Comparison of ENCODE assay signal across 1 cellular context in the genomic region with DNA sequence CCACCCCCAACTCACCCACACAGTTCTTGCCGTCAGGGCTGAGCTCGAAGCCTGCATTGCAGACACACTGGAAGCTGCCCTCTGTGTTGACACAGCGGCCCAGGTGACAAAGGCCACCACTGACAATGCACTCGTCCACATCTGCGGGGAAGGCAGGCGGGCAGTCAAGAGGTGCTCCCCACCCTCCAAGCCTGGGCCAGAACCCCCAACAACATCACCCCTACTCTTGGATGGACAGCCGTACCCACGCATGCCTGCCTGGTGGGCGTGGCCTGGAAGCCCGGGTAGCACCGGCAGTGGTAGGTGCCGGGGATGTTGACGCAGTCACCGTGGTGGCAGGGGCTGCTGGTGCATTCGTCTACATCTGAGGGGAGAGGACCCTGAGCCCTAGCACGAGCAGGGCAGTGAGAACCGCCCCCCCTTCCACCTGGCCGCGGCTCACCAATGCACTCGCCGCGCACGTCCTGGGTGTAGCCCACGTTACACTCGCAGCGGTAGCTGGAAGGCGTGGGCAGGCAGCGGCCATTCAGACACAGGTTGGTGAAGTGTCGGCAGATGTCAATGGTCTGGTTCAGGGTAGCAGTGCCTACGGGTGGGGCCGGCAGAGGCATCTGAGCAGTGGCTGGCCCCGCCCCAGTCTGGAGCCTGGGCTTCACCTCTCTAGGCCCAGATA.
TF ChIP-seq lines count a peak whose summit lies in the region.

No MANE protein-coding gene starts in this region.

TF ChIP-seq in HepG2, 621 proteins besides CTCF, POLR2A, EP300 and RAD21 (continued from another document and continues in another):
- TF ChIP-seq, protein P1, sequence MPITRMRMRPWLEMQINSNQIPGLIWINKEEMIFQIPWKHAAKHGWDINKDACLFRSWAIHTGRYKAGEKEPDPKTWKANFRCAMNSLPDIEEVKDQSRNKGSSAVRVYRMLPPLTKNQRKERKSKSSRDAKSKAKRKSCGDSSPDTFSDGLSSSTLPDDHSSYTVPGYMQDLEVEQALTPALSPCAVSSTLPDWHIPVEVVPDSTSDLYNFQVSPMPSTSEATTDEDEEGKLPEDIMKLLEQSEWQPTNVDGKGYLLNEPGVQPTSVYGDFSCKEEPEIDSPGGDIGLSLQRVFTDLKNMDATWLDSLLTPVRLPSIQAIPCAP (CRISPR knock-in tag; IDR thresholded peaks at IDR 0.05; ENCODE audit: low read depth), result no peak
- no peak; the same call in 1 of the 2 replicates for TF ChIP-seq SALL1 (CRISPR knock-in tag; IDR thresholded peaks at IDR 0.05)
- no peak for TF ChIP-seq HMG20B (CRISPR knock-in tag; conservative IDR thresholded peaks at IDR 0.05)
- TF ChIP-seq ZNF33A (CRISPR knock-in tag; IDR thresholded peaks at IDR 0.05; ENCODE audit: borderline replicate concordance), result no peak
- TF ChIP-seq, protein P2, sequence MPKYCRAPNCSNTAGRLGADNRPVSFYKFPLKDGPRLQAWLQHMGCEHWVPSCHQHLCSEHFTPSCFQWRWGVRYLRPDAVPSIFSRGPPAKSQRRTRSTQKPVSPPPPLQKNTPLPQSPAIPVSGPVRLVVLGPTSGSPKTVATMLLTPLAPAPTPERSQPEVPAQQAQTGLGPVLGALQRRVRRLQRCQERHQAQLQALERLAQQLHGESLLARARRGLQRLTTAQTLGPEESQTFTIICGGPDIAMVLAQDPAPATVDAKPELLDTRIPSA (CRISPR knock-in tag; IDR thresholded peaks at IDR 0.05; ENCODE audit: borderline replicate concordance), result no peak
- TF ChIP-seq, protein P3, sequence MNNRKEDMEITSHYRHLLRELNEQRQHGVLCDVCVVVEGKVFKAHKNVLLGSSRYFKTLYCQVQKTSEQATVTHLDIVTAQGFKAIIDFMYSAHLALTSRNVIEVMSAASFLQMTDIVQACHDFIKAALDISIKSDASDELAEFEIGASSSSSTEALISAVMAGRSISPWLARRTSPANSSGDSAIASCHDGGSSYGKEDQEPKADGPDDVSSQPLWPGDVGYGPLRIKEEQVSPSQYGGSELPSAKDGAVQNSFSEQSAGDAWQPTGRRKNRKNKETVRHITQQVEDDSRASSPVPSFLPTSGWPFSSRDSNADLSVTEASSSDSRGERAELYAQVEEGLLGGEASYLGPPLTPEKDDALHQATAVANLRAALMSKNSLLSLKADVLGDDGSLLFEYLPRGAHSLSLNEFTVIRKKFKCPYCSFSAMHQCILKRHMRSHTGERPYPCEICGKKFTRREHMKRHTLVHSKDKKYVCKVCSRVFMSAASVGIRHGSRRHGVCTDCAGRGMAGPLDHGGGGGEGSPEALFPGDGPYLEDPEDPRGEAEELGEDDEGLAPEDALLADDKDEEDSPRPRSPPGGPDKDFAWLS (CRISPR knock-in tag; IDR thresholded peaks at IDR 0.05; ENCODE audit: borderline replicate concordance), result no peak
- no peak for TF ChIP-seq ZSCAN29 (CRISPR knock-in tag; conservative IDR thresholded peaks at IDR 0.05)
- peak; percentile 53; the same call in 1 of the 2 replicates for TF ChIP-seq ZFX (CRISPR knock-in tag; IDR thresholded peaks at IDR 0.05; ENCODE audit: low read depth)
- TF ChIP-seq ZNF589 (CRISPR knock-in tag; conservative IDR thresholded peaks at IDR 0.05), result no peak
- no peak for TF ChIP-seq MED1 (CRISPR knock-in tag; IDR thresholded peaks at IDR 0.05)
- TF ChIP-seq RAD51 (IDR thresholded peaks at IDR 0.05; ENCODE audit: borderline replicate concordance), result no peak
- TF ChIP-seq CREB1 (IDR thresholded peaks at IDR 0.05), result no peak
- no peak for TF ChIP-seq CREB1 (CRISPR knock-in tag; IDR thresholded peaks at IDR 0.05)
- TF ChIP-seq, protein P4, sequence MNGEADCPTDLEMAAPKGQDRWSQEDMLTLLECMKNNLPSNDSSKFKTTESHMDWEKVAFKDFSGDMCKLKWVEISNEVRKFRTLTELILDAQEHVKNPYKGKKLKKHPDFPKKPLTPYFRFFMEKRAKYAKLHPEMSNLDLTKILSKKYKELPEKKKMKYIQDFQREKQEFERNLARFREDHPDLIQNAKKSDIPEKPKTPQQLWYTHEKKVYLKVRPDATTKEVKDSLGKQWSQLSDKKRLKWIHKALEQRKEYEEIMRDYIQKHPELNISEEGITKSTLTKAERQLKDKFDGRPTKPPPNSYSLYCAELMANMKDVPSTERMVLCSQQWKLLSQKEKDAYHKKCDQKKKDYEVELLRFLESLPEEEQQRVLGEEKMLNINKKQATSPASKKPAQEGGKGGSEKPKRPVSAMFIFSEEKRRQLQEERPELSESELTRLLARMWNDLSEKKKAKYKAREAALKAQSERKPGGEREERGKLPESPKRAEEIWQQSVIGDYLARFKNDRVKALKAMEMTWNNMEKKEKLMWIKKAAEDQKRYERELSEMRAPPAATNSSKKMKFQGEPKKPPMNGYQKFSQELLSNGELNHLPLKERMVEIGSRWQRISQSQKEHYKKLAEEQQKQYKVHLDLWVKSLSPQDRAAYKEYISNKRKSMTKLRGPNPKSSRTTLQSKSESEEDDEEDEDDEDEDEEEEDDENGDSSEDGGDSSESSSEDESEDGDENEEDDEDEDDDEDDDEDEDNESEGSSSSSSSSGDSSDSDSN (CRISPR knock-in tag; IDR thresholded peaks at IDR 0.05), result no peak
- no peak for TF ChIP-seq ZNF563 (CRISPR knock-in tag; IDR thresholded peaks at IDR 0.05)
- TF ChIP-seq, protein P5, sequence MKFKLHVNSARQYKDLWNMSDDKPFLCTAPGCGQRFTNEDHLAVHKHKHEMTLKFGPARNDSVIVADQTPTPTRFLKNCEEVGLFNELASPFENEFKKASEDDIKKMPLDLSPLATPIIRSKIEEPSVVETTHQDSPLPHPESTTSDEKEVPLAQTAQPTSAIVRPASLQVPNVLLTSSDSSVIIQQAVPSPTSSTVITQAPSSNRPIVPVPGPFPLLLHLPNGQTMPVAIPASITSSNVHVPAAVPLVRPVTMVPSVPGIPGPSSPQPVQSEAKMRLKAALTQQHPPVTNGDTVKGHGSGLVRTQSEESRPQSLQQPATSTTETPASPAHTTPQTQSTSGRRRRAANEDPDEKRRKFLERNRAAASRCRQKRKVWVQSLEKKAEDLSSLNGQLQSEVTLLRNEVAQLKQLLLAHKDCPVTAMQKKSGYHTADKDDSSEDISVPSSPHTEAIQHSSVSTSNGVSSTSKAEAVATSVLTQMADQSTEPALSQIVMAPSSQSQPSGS (CRISPR knock-in tag; IDR thresholded peaks at IDR 0.05), result no peak
- no peak for TF ChIP-seq THYN1 (CRISPR knock-in tag; IDR thresholded peaks at IDR 0.05; ENCODE audit: borderline replicate concordance, low read depth)
- no peak for TF ChIP-seq ZNF552 (CRISPR knock-in tag; IDR thresholded peaks at IDR 0.05; ENCODE audit: borderline replicate concordance)
- no peak for TF ChIP-seq ZNF782 (CRISPR knock-in tag; IDR thresholded peaks at IDR 0.05; ENCODE audit: borderline replicate concordance)
- TF ChIP-seq, protein P6, sequence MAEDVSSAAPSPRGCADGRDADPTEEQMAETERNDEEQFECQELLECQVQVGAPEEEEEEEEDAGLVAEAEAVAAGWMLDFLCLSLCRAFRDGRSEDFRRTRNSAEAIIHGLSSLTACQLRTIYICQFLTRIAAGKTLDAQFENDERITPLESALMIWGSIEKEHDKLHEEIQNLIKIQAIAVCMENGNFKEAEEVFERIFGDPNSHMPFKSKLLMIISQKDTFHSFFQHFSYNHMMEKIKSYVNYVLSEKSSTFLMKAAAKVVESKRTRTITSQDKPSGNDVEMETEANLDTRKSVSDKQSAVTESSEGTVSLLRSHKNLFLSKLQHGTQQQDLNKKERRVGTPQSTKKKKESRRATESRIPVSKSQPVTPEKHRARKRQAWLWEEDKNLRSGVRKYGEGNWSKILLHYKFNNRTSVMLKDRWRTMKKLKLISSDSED (CRISPR knock-in tag; IDR thresholded peaks at IDR 0.05), result no peak
- no peak for TF ChIP-seq STAT5B (CRISPR knock-in tag; IDR thresholded peaks at IDR 0.05)
- TF ChIP-seq ZNF101 (CRISPR knock-in tag; IDR thresholded peaks at IDR 0.05; ENCODE audit: borderline replicate concordance, low read depth), result no peak
- peak; percentile 7; the same call in 1 of the 2 replicates for TF ChIP-seq RARA (CRISPR knock-in tag; IDR thresholded peaks at IDR 0.05)
- no peak for TF ChIP-seq ESRRA (CRISPR knock-in tag; IDR thresholded peaks at IDR 0.05; ENCODE audit: low read depth)
- no peak for TF ChIP-seq SNRNP70 (IDR thresholded peaks at IDR 0.05; ENCODE audit: low read depth, low read length)
- no peak for TF ChIP-seq DNMT1 (CRISPR knock-in tag; IDR thresholded peaks at IDR 0.05)
- TF ChIP-seq ZNF792 (CRISPR knock-in tag; IDR thresholded peaks at IDR 0.05), result no peak
- TF ChIP-seq IKZF1 (IDR thresholded peaks at IDR 0.05), result no peak
- TF ChIP-seq CAMTA2 (CRISPR knock-in tag; IDR thresholded peaks at IDR 0.05; ENCODE audit: borderline replicate concordance), result no peak
- TF ChIP-seq ZC3H13 (CRISPR knock-in tag; IDR thresholded peaks at IDR 0.05), result no peak
- no peak for TF ChIP-seq ZNF253 (CRISPR knock-in tag; IDR thresholded peaks at IDR 0.05; ENCODE audit: borderline replicate concordance)
- no peak for TF ChIP-seq TAF1 (CRISPR knock-in tag; IDR thresholded peaks at IDR 0.05)
- TF ChIP-seq ISL2 (CRISPR knock-in tag; IDR thresholded peaks at IDR 0.05), result no peak
- TF ChIP-seq JUN (CRISPR knock-in tag; IDR thresholded peaks at IDR 0.05), result no peak
- TF ChIP-seq SATB2 (CRISPR knock-in tag; IDR thresholded peaks at IDR 0.05), result no peak
- TF ChIP-seq ZNF430 (CRISPR knock-in tag; IDR thresholded peaks at IDR 0.05), result no peak
- no peak for TF ChIP-seq ZNF773 (CRISPR knock-in tag; IDR thresholded peaks at IDR 0.05; ENCODE audit: borderline replicate concordance)
- TF ChIP-seq ZNF605 (CRISPR knock-in tag; IDR thresholded peaks at IDR 0.05), result no peak
- TF ChIP-seq, protein P7, sequence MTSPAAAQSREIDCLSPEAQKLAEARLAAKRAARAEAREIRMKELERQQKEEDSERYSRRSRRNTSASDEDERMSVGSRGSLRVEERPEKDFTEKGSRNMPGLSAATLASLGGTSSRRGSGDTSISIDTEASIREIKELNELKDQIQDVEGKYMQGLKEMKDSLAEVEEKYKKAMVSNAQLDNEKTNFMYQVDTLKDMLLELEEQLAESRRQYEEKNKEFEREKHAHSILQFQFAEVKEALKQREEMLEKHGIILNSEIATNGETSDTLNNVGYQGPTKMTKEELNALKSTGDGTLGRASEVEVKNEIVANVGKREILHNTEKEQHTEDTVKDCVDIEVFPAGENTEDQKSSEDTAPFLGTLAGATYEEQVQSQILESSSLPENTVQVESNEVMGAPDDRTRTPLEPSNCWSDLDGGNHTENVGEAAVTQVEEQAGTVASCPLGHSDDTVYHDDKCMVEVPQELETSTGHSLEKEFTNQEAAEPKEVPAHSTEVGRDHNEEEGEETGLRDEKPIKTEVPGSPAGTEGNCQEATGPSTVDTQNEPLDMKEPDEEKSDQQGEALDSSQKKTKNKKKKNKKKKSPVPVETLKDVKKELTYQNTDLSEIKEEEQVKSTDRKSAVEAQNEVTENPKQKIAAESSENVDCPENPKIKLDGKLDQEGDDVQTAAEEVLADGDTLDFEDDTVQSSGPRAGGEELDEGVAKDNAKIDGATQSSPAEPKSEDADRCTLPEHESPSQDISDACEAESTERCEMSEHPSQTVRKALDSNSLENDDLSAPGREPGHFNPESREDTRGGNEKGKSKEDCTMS (CRISPR knock-in tag; conservative IDR thresholded peaks at IDR 0.05), result no peak
- TF ChIP-seq, protein P8, sequence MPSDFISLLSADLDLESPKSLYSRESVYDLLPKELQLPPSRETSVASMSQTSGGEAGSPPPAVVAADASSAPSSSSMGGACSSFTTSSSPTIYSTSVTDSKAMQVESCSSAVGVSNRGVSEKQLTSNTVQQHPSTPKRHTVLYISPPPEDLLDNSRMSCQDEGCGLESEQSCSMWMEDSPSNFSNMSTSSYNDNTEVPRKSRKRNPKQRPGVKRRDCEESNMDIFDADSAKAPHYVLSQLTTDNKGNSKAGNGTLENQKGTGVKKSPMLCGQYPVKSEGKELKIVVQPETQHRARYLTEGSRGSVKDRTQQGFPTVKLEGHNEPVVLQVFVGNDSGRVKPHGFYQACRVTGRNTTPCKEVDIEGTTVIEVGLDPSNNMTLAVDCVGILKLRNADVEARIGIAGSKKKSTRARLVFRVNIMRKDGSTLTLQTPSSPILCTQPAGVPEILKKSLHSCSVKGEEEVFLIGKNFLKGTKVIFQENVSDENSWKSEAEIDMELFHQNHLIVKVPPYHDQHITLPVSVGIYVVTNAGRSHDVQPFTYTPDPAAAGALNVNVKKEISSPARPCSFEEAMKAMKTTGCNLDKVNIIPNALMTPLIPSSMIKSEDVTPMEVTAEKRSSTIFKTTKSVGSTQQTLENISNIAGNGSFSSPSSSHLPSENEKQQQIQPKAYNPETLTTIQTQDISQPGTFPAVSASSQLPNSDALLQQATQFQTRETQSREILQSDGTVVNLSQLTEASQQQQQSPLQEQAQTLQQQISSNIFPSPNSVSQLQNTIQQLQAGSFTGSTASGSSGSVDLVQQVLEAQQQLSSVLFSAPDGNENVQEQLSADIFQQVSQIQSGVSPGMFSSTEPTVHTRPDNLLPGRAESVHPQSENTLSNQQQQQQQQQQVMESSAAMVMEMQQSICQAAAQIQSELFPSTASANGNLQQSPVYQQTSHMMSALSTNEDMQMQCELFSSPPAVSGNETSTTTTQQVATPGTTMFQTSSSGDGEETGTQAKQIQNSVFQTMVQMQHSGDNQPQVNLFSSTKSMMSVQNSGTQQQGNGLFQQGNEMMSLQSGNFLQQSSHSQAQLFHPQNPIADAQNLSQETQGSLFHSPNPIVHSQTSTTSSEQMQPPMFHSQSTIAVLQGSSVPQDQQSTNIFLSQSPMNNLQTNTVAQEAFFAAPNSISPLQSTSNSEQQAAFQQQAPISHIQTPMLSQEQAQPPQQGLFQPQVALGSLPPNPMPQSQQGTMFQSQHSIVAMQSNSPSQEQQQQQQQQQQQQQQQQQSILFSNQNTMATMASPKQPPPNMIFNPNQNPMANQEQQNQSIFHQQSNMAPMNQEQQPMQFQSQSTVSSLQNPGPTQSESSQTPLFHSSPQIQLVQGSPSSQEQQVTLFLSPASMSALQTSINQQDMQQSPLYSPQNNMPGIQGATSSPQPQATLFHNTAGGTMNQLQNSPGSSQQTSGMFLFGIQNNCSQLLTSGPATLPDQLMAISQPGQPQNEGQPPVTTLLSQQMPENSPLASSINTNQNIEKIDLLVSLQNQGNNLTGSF (CRISPR knock-in tag; IDR thresholded peaks at IDR 0.05), result no peak
- no peak for TF ChIP-seq ZNF354B (CRISPR knock-in tag; IDR thresholded peaks at IDR 0.05)
- TF ChIP-seq GPN1 (CRISPR knock-in tag; IDR thresholded peaks at IDR 0.05; ENCODE audit: borderline replicate concordance), result no peak
- no peak for TF ChIP-seq TBL1XR1 (IDR thresholded peaks at IDR 0.05; ENCODE audit: borderline replicate concordance, low read length, partially characterized antibody)
- TF ChIP-seq RELA (CRISPR knock-in tag; IDR thresholded peaks at IDR 0.05), result no peak
- TF ChIP-seq ZNF761 (CRISPR knock-in tag; conservative IDR thresholded peaks at IDR 0.05), result no peak
- 0 out of 2 replicates have a peak, but pooled peaks have one; percentile 44 for TF ChIP-seq ZBTB42 (CRISPR knock-in tag; IDR thresholded peaks at IDR 0.05)
